Comparison of ENCODE assay signal across 10 cellular contexts in genomic region chr5:774304-774703, GRCh38. TPM values are rescaled to one million over a fixed set of nuclear protein-coding genes. Genes with fewer than 3 reads are reported as not detected.
DNase-seq lines count a peak whose midpoint lies in the region; ATAC-seq and TF ChIP-seq lines count a peak whose summit lies in the region.
"Not testable (repeated sequence)": the region's sequence is repeated elsewhere in the genome, so short reads cannot be mapped to it uniquely, and the experiment has no call there.
"Had no signal": no experiment of that assay in that cellular context is flagged by ENCODE, and none has a peak within 500 bp of the region (broad histone marks: within the 10 kb centered on the region; RNA-seq: fewer than 3 reads in every experiment).

No MANE protein-coding gene starts in this region.

- TF ChIP-seq CTCF in GM13976 (IDR thresholded peaks at IDR 0.05; ENCODE audit: borderline replicate concordance, control extremely low read depth, extremely low read depth, insufficient read depth, missing control alignments); SK-N-SH (IDR thresholded peaks at IDR 0.05); esophagus muscularis mucosa (IDR thresholded peaks at IDR 0.05); natural killer cell (IDR thresholded peaks at IDR 0.05); upper lobe of left lung (IDR thresholded peaks at IDR 0.05): not testable (repeated sequence)

- not testable (repeated sequence) for H4K20me1 ChIP-seq in SK-N-SH (ENCODE audit: insufficient read depth)

- not testable (repeated sequence) for H3K4me2 ChIP-seq in SK-N-SH

- not testable (repeated sequence) for TF ChIP-seq POLR2A in esophagus muscularis mucosa (IDR thresholded peaks at IDR 0.05; ENCODE audit: low read depth); upper lobe of left lung (IDR thresholded peaks at IDR 0.05)

- H3K36me3 ChIP-seq in SK-N-SH (replicated peaks in 1 of 2; ENCODE audit: control insufficient read depth in 1 of 2, insufficient read depth in 2 of 2, low read length in 1 of 2); upper lobe of left lung: not testable (repeated sequence)
- H3K36me3 ChIP-seq in esophagus muscularis mucosa: peaks cover 0 to 18% (median 0%) of the 10 kb centered on the region in 4 donors

- not testable (repeated sequence) for H3K79me2 ChIP-seq in SK-N-SH (ENCODE audit: insufficient read depth)

- not testable (repeated sequence) for H3K27me3 Mint-ChIP-seq in activated T-cell treated with anti-CD3 and anti-CD28 coated beads, Interleukin-2, amount 50 U/mL, for 24 hours; natural killer cell (ENCODE audit: low read depth in 2 of 2)

- DNase-seq in 8988T (peak; percentile 72), GM13976 (ENCODE audit: low spot score) (peak; percentile 27), SK-N-SH (peak; percentile 50), esophagus muscularis mucosa (ENCODE audit: extremely low spot score) (peak; percentile 82), iPS-NIHi7 (ENCODE audit: extremely low spot score) (peak; percentile 14), natural killer cell (peak; percentile 26), upper lobe of left lung (peak; percentile 24 to 39)
- peak; percentile 28 for DNase-seq in activated T-cell treated with anti-CD3 and anti-CD28 coated beads, Interleukin-2, amount 50 U/mL, for 24 hours

- H3K4me3 ChIP-seq in SK-N-SH (ENCODE audit: low read depth in 2 of 2, low read length in 1 of 2); esophagus muscularis mucosa; upper lobe of left lung: not testable (repeated sequence)

- not testable (repeated sequence) for H3K9me3 Mint-ChIP-seq in activated T-cell treated with anti-CD3 and anti-CD28 coated beads, Interleukin-2, amount 50 U/mL, for 24 hours; natural killer cell

- in situ Hi-C loops in GM13976 (cut with MboI; ENCODE audit: low sequenced_read_pairs, unreplicated experiment): not testable (repeated sequence)

- H3K9me2 ChIP-seq in SK-N-SH: not testable (repeated sequence)

- POLR2A ChIA-PET in SK-N-SH (lab: Yijun Ruan, JAX): not testable (repeated sequence)

- not testable (repeated sequence) for H3K36me3 Mint-ChIP-seq in activated T-cell treated with anti-CD3 and anti-CD28 coated beads, Interleukin-2, amount 50 U/mL, for 24 hours (ENCODE audit: low read depth); natural killer cell

- not testable (repeated sequence) for H3K9ac ChIP-seq in SK-N-SH

- H3K27ac Mint-ChIP-seq in activated T-cell treated with anti-CD3 and anti-CD28 coated beads, Interleukin-2, amount 50 U/mL, for 24 hours; natural killer cell: not testable (repeated sequence)

- TF ChIP-seq RAD21 in SK-N-SH (IDR thresholded peaks at IDR 0.05; ENCODE audit: low read length): not testable (repeated sequence)

- H3F3A ChIP-seq in SK-N-SH (replicated peaks; ENCODE audit: insufficient read depth): not testable (repeated sequence)

- CTCF ChIA-PET in SK-N-SH (lab: Yijun Ruan, JAX): not testable (repeated sequence)

- not testable (repeated sequence) for H3K4me3 Mint-ChIP-seq in activated T-cell treated with anti-CD3 and anti-CD28 coated beads, Interleukin-2, amount 50 U/mL, for 24 hours; natural killer cell

- not testable (repeated sequence) for ATAC-seq in natural killer cell; upper lobe of left lung (ENCODE audit: low FRiP score in 2 of 2)

- not testable (repeated sequence) for TF ChIP-seq EP300 in SK-N-SH (IDR thresholded peaks at IDR 0.05; ENCODE audit: borderline replicate concordance in 1 of 2, low read depth in 1 of 2, low read length in 1 of 2); esophagus muscularis mucosa (IDR thresholded peaks at IDR 0.05); upper lobe of left lung (IDR thresholded peaks at IDR 0.05)

- H3K9me3 ChIP-seq in SK-N-SH, esophagus muscularis mucosa, upper lobe of left lung: not testable (repeated sequence)

- H3K4me1 Mint-ChIP-seq in activated T-cell treated with anti-CD3 and anti-CD28 coated beads, Interleukin-2, amount 50 U/mL, for 24 hours (ENCODE audit: low read depth); natural killer cell: not testable (repeated sequence)

- WGBS in SK-N-SH (ENCODE audit: low lambda C conversion rate): 50% methylated on average over 4 of the region's 6 CpGs
- 80% methylated on average over 6 of the region's 6 CpGs for WGBS in esophagus muscularis mucosa
- 87 to 100% methylated on average over 2 to 6 of the region's 6 CpGs for WGBS in upper lobe of left lung, 2 donors

- H3K27me3 ChIP-seq in SK-N-SH (ENCODE audit: insufficient read depth); esophagus muscularis mucosa; upper lobe of left lung: not testable (repeated sequence)

- H3K4me1 ChIP-seq in SK-N-SH (ENCODE audit: control insufficient read depth in 1 of 2, insufficient read depth in 2 of 2, low read depth in 1 of 2, low read length in 1 of 2); upper lobe of left lung: not testable (repeated sequence)
- H3K4me1 ChIP-seq in esophagus muscularis mucosa: peaks cover 6 to 48% (median 13%) of the 10 kb centered on the region in 4 donors

- not testable (repeated sequence) for H3K27ac ChIP-seq in SK-N-SH (ENCODE audit: low read depth in 2 of 2, low read length in 1 of 2); esophagus muscularis mucosa (replicated peaks in 1 of 4); upper lobe of left lung

- not testable (repeated sequence) for H2AFZ ChIP-seq in SK-N-SH (ENCODE audit: low read depth)

- intact Hi-C loops in esophagus muscularis mucosa (cut with DNase I); natural killer cell (cut with micrococcal nuclease): not testable (repeated sequence)

RNA-seq across cellular contexts. Expression of gene ZDHHC11B, which starts 10.2 kb away (rescaled TPM):
- polyA plus RNA-seq in SK-N-SH (2012; rRNA removed): not detected in 2 replicates
- polyA plus RNA-seq in SK-N-SH (2012; cell fraction: cytosol; rRNA removed): 0.01 TPM in 1 of 2 replicates, not detected in the other
- polyA plus RNA-seq in SK-N-SH (2012; cell fraction: nucleus; rRNA removed): 0.05 and 0.17 TPM in 2 replicates
- total RNA-seq in esophagus muscularis mucosa (10 to 100 TPM in 1 of 4 donors, 1 to 10 TPM in 3; 2.2 to 11.7 (median 6.2) TPM), natural killer cell (1 to 10 TPM in 2 of 3 donors, under 1 TPM in 1; 0.85 to 7.3 (median 2.2) TPM), upper lobe of left lung (10 to 100 TPM in 4 of 6 donors, 1 to 10 TPM in 2; 7.4 to 40.8 (median 13.1) TPM)
- total RNA-seq: MCF 10A had no signal
- polyA plus RNA-seq: CD8-positive, alpha-beta memory T cell had no signal

Comparison
In these comparisons a context has a peak if more than half of its experiments do, and no peak if none do; other contexts are left out.
1. DNase-seq: peak in every context shown above with its lines; median percentile 82 in esophagus muscularis mucosa; 72 in 8988T; 50 in SK-N-SH; 32 in upper lobe of left lung; 28 in activated T-cell treated with anti-CD3 and anti-CD28 coated beads, Interleukin-2, amount 50 U/mL, for 24 hours; 27 in GM13976; 26 in natural killer cell; 14 in iPS-NIHi7.